In the genomic region with DNA sequence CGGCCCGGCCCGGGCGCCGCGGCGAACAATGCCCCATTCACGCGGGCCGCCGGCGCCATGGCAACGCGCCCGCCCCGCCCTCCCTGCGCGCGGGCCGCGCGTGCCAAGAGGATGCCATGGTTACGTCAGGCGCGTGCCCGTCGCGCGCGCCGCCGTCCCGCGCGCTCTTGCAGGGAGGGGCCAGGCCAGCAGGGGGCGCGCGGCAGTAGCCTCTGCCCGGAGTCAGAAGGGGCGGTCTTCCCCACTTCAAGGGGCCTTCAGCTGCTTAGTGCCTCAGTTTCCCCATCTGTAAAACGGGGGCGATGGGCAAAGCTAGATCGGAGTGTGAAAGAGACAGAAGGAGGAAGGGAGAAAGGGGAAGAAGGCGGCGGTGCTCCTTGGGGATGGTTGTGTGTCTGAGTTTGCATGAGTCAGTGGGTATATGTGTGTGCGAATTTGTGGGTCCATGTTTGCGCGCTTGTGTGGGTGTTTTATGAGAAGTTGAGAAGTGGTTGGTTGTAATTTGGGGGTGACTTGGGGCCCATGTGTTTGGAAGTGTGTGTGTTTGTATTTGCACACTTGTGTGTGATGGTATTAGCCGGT, we compare ENCODE assay signal across 8 cellular contexts.
DNase-seq lines count a peak whose midpoint lies in the region; ATAC-seq and TF ChIP-seq lines count a peak whose summit lies in the region.

No MANE protein-coding gene starts in this region.

- ATAC-seq in GM18520 (IDR thresholded peaks at IDR 0.05; ENCODE audit: unreplicated experiment) (peak; percentile 59), HG03521 (IDR thresholded peaks at IDR 0.05; ENCODE audit: unreplicated experiment) (no peak)

- H3K4me3 ChIP-seq in cardiac fibroblast (replicated peaks in 1 of 2; ENCODE audit: low read depth in 2 of 2, low read length in 2 of 2) = peak overlapping the region in 1 of 2 donors; percentile 41

- DNase-seq in ACHN (peak; percentile 74), NCI-H2081 (lab: John Stamatoyannopoulos, UW) (peak; percentile 60 to 72), cardiac fibroblast (ENCODE audit: low read depth in 2 of 2) (peak; percentile 81 to 85), kidney glomerular epithelial cell (lab: John Stamatoyannopoulos, UW) (peak; percentile 50)
- peak; percentile 57 to 68 (median 68) for DNase-seq in activated CD4-positive, CD25-positive, alpha-beta regulatory T cell (lab: John Stamatoyannopoulos, UW)
- DNase-seq in stimulated activated CD4-positive, alpha-beta T cell treated with anti-CD3 and anti-CD28 coated beads, Interleukin-1b, Interleukin-23, amount 100 ng/mL, for 1 hour (ENCODE audit: low read depth in 2 of 2) = peak; percentile 69 to 72

- in situ Hi-C loops in ACHN (cut with HindIII; ENCODE audit: low pct_ligation_motif_present, low pct_unique_long_range_greater_than_20kb, low sequenced_read_pairs) = no loop called here

- TF ChIP-seq CTCF in cardiac fibroblast (IDR thresholded peaks at IDR 0.05; ENCODE audit: low read depth, low read length) = peak; percentile 60
